In the genomic region with DNA sequence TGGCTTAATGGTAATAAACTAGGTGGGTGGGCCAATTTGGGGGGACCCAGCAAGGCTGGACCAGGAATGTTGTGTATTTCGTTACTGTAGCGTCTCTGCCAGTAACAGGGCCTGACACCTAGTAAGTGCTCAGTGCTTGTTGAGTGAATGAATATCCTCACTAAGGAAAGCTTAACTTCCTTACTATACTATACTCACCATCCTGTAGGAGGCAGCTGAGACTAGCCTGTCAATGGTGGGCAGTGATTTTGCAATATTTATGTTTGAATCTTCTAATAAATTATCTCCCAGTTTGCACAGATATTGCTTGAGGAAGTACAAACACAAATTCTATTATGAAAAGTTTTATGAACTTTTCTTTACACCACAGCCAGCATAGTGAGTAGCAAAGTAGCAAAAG, we compare ENCODE assay signal across 11 cellular contexts.
"Had no signal": no experiment of that assay in that cellular context is flagged by ENCODE, and none has a peak within 500 bp of the region (broad histone marks: within the 10 kb centered on the region; RNA-seq: fewer than 3 reads in every experiment).

No MANE protein-coding gene starts in this region.

- H3K4me1 ChIP-seq: esophagus muscularis mucosa, testis had no signal

- H3K36me3 Mint-ChIP-seq: activated CD4-positive, alpha-beta memory T cell treated with anti-CD3 and anti-CD28 coated beads for 36 hours; activated naive CD8-positive, alpha-beta T cell treated with anti-CD3 and anti-CD28 coated beads for 36 hours had no signal

- H3K27ac Mint-ChIP-seq: activated CD4-positive, alpha-beta memory T cell treated with anti-CD3 and anti-CD28 coated beads for 36 hours; activated naive CD8-positive, alpha-beta T cell treated with anti-CD3 and anti-CD28 coated beads for 36 hours; activated T-cell treated with anti-CD3 and anti-CD28 coated beads, Interleukin-2, amount 50 U/mL, for 72 hours; stimulated activated naive CD8-positive, alpha-beta T cell treated with anti-CD3 and anti-CD28 coated beads, Interleukin-15, amount 100 ng/mL, for 72 hours had no signal

- H3K9me3 Mint-ChIP-seq: activated CD4-positive, alpha-beta memory T cell treated with anti-CD3 and anti-CD28 coated beads for 36 hours had no signal

- H3K4me1 Mint-ChIP-seq: activated naive CD8-positive, alpha-beta T cell treated with anti-CD3 and anti-CD28 coated beads for 36 hours; stimulated activated naive CD8-positive, alpha-beta T cell treated with anti-CD3 and anti-CD28 coated beads, Interleukin-15, amount 100 ng/mL, for 72 hours had no signal

- DNase-seq: activated CD4-positive, alpha-beta memory T cell treated with anti-CD3 and anti-CD28 coated beads for 36 hours; activated gamma-delta T cell treated with Interleukin-2 at 50 U/mL for 16 hours; activated naive CD8-positive, alpha-beta T cell treated with anti-CD3 and anti-CD28 coated beads for 36 hours; activated T-cell treated with anti-CD3 and anti-CD28 coated beads, Interleukin-2, amount 50 U/mL, for 72 hours; ovary; stimulated activated CD4-positive, alpha-beta T cell treated with anti-CD3 and anti-CD28 coated beads, Interleukin-4, amount 100 ng/mL, for 4 hours; stimulated activated naive CD8-positive, alpha-beta T cell treated with anti-CD3 and anti-CD28 coated beads, Interleukin-15, amount 100 ng/mL, for 72 hours; testis had no signal

- H3K4me3 Mint-ChIP-seq: activated CD4-positive, alpha-beta memory T cell treated with anti-CD3 and anti-CD28 coated beads for 36 hours; activated naive CD8-positive, alpha-beta T cell treated with anti-CD3 and anti-CD28 coated beads for 36 hours; activated T-cell treated with anti-CD3 and anti-CD28 coated beads, Interleukin-2, amount 50 U/mL, for 72 hours; stimulated activated naive CD8-positive, alpha-beta T cell treated with anti-CD3 and anti-CD28 coated beads, Interleukin-15, amount 100 ng/mL, for 72 hours had no signal

- H3K4me3 ChIP-seq: esophagus muscularis mucosa, hepatocyte, ovary, skin epidermis, testis had no signal

- H3K27me3 Mint-ChIP-seq: activated CD4-positive, alpha-beta memory T cell treated with anti-CD3 and anti-CD28 coated beads for 36 hours; activated naive CD8-positive, alpha-beta T cell treated with anti-CD3 and anti-CD28 coated beads for 36 hours; stimulated activated naive CD8-positive, alpha-beta T cell treated with anti-CD3 and anti-CD28 coated beads, Interleukin-15, amount 100 ng/mL, for 72 hours had no signal

- H3K27ac ChIP-seq: esophagus muscularis mucosa, hepatocyte, ovary, skin epidermis, testis had no signal

- H3K27me3 ChIP-seq: esophagus muscularis mucosa, hepatocyte, ovary, testis had no signal

- H3K4me2 ChIP-seq: hepatocyte had no signal

- ATAC-seq: activated T-cell treated with anti-CD3 and anti-CD28 coated beads, Interleukin-2, amount 50 U/mL, for 72 hours; stimulated activated naive CD8-positive, alpha-beta T cell treated with anti-CD3 and anti-CD28 coated beads, Interleukin-15, amount 100 ng/mL, for 72 hours had no signal

- H3K36me3 ChIP-seq: esophagus muscularis mucosa, ovary had no signal

- H2AFZ ChIP-seq: hepatocyte had no signal

- H3K79me2 ChIP-seq: hepatocyte had no signal

- H3K9me3 ChIP-seq: esophagus muscularis mucosa, ovary, testis had no signal
